8 cellular contexts compared by ENCODE assay signal in the genomic region with DNA sequence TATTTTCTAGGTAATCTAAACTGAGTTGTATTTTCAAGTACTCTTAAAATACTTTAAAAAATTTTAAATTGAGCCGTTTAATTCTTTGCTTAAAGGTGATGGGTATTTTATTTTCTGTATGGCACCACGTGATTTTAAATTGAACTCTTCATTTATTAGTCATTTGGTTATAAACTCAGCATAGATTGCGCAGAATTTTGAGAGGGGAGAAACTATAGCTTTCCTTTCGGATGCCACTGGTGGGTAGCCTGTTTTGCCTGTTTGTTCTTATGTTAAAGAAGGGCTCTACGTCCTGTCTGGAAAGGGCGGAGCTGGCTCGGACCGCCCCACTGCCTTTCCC. TPM values are rescaled to one million over a fixed set of nuclear protein-coding genes. Genes with fewer than 3 reads are reported as not detected.
DNase-seq lines count a peak whose midpoint lies in the region; ATAC-seq, FAIRE-seq and TF ChIP-seq lines count a peak whose summit lies in the region.

No MANE protein-coding gene starts in this region.

- WGBS in K562 (ENCODE audit: insufficient coverage, low coverage, missing lambda C conversion rate): 3% methylated on average over 8 of the region's 8 CpGs

- TF ChIP-seq CTCF in K562 (IDR thresholded peaks at IDR 0.05 in 2 of 3, conservative IDR thresholded peaks at IDR 0.05 in 1 of 3; ENCODE audit: insufficient read depth in 2 of 3, low read depth in 1 of 3, low read length in 3 of 3) (no peak), upper lobe of right lung (IDR thresholded peaks at IDR 0.05) (no peak)

- peaks cover 40% of the 10 kb centered on the region for H3K4me1 Mint-ChIP-seq in activated naive CD4-positive, alpha-beta T cell treated with anti-CD3 and anti-CD28 coated beads, Interleukin-2, amount 50 U/mL, for 24 hours
- H3K4me1 Mint-ChIP-seq in memory B cell: peaks cover 13% of the 10 kb centered on the region

- intact Hi-C loops in K562 (cut with micrococcal nuclease): no loop called here
- intact Hi-C loops in upper lobe of right lung (cut with DNase I): no loop called here

- POLR2A ChIA-PET in K562 (lab: Yijun Ruan, JAX): interaction anchor here (0.9 to 2.2 kb wide), 5 partner anchors 10 to 178 kb away, joined by 3 to 8 read pairs (median 4); a partner anchor contains a TSS

- CTCF ChIA-PET in K562 (lab: Yijun Ruan, JAX; ENCODE audit: low intra/inter-chr PET ratio): no interaction called here

- TF ChIP-seq EP300 in K562 (IDR thresholded peaks at IDR 0.05; ENCODE audit: low read length): no peak

- peak overlapping the region; percentile 94 for H3K27ac Mint-ChIP-seq in activated naive CD4-positive, alpha-beta T cell treated with anti-CD3 and anti-CD28 coated beads, Interleukin-2, amount 50 U/mL, for 24 hours
- H3K27ac Mint-ChIP-seq in memory B cell: peak overlapping the region; percentile 91

- peaks cover 51% of the 10 kb centered on the region; the same call in 1 of the 3 replicates for H3K36me3 ChIP-seq in K562 (ENCODE audit: control insufficient read depth, insufficient read depth, low read length)
- H3K36me3 ChIP-seq in upper lobe of right lung: peaks cover 51% of the 10 kb centered on the region

- H3K27me3 ChIP-seq in K562 (ENCODE audit: control insufficient read depth in 2 of 2, insufficient read depth in 2 of 2, low read length in 2 of 2) (no peaks in the 10 kb centered on the region), upper lobe of right lung (no peaks in the 10 kb centered on the region)

- peaks cover 41% of the 10 kb centered on the region for H3K79me2 ChIP-seq in K562 (ENCODE audit: control insufficient read depth, insufficient read depth, low read length)

- H3K4me1 ChIP-seq in K562 (replicated peaks in 1 of 2; ENCODE audit: control insufficient read depth in 2 of 2, insufficient read depth in 2 of 2, low read length in 2 of 2) (peaks cover 0 to 12% of the 10 kb centered on the region in 2 experiments; a peak in 3 of 5 replicates), upper lobe of right lung (peaks cover 7% of the 10 kb centered on the region)

- BruUV-seq in K562 (replicated peaks; lab: Mats Ljungman, UMichigan): no TSS peak

- no peaks in the 10 kb centered on the region for H3K27me3 Mint-ChIP-seq in activated naive CD4-positive, alpha-beta T cell treated with anti-CD3 and anti-CD28 coated beads, Interleukin-2, amount 50 U/mL, for 24 hours
- H3K27me3 Mint-ChIP-seq in memory B cell: no peaks in the 10 kb centered on the region

- H3K4me3 ChIP-seq in K562 (peak overlapping the region; percentile 99; the same call in 1 of the 2 replicates), upper lobe of right lung (peak overlapping the region; percentile 75)

- no peaks in the 10 kb centered on the region for H3K9me3 Mint-ChIP-seq in activated naive CD4-positive, alpha-beta T cell treated with anti-CD3 and anti-CD28 coated beads, Interleukin-2, amount 50 U/mL, for 24 hours
- no peaks in the 10 kb centered on the region for H3K9me3 Mint-ChIP-seq in memory B cell

- 0 out of 2 replicates have a peak overlapping the region, but pooled peaks have one; percentile 21 for H3K4me2 ChIP-seq in K562 (ENCODE audit: insufficient read depth, low read length)

- H3K4me3 Mint-ChIP-seq in activated naive CD4-positive, alpha-beta T cell treated with anti-CD3 and anti-CD28 coated beads, Interleukin-2, amount 50 U/mL, for 24 hours: peak overlapping the region; percentile 96
- H3K4me3 Mint-ChIP-seq in memory B cell: peak overlapping the region; percentile 87

- no peak overlapping the region for H3K9ac ChIP-seq in K562 (ENCODE audit: insufficient read depth in 1 of 2, low read depth in 2 of 2, low read length in 2 of 2)

- TF ChIP-seq RAD21 in K562 (CRISPR knock-in tag; conservative IDR thresholded peaks at IDR 0.05 in 1 of 2, IDR thresholded peaks at IDR 0.05 in 1 of 2): no peak

- H3K27ac ChIP-seq in K562 (ENCODE audit: extremely low read depth, low read depth, low read length) (peak overlapping the region; percentile 20; the same call in 1 of the 3 replicates), upper lobe of right lung (peak overlapping the region; percentile 14)

- H3K36me3 Mint-ChIP-seq in activated naive CD4-positive, alpha-beta T cell treated with anti-CD3 and anti-CD28 coated beads, Interleukin-2, amount 50 U/mL, for 24 hours: peaks cover 19% of the 10 kb centered on the region
- H3K36me3 Mint-ChIP-seq in memory B cell: peaks cover 17% of the 10 kb centered on the region

- no peak for ATAC-seq in K562
- ATAC-seq in memory B cell (ENCODE audit: low read depth): no peak
- ATAC-seq in upper lobe of right lung: no peak
- no peak for ATAC-seq in HG03457 (IDR thresholded peaks at IDR 0.05; ENCODE audit: unreplicated experiment)

- H3K9me1 ChIP-seq in K562 (ENCODE audit: control insufficient read depth, insufficient read depth, low read length): no peaks in the 10 kb centered on the region

- no peak for TF ChIP-seq POLR2A in K562 (conservative IDR thresholded peaks at IDR 0.05)

- in situ Hi-C loops in K562 (cut with MboI): no loop called here

- no peak for FAIRE-seq in K562 (lab: Jason Lieb, UNC)

- H4K20me1 ChIP-seq in K562 (replicated peaks; ENCODE audit: control insufficient read depth, insufficient read depth, low read length): no peaks in the 10 kb centered on the region

- H3K9me3 ChIP-seq in K562 (replicated peaks; ENCODE audit: control insufficient read depth, insufficient read depth, low read depth, low read length) (no peaks in the 10 kb centered on the region), upper lobe of right lung (no peaks in the 10 kb centered on the region)

- DNase-seq in activated naive CD4-positive, alpha-beta T cell treated with anti-CD3 and anti-CD28 coated beads, Interleukin-2, amount 50 U/mL, for 16 hours: no peak
- DNase-seq in K562 (ENCODE audit: extremely low read depth in 1 of 4, low spot score in 3 of 4) (no peak), memory B cell (ENCODE audit: low spot score in 2 of 2) (no peak), upper lobe of right lung (no peak), CD1c-positive myeloid dendritic cell (ENCODE audit: extremely low spot score) (no peak), NCI-H526 (lab: John Stamatoyannopoulos, UW) (no peak)

- H2AFZ ChIP-seq in K562 (ENCODE audit: low read depth, low read length): 0 out of 2 replicates have a peak overlapping the region, but pooled peaks have one; percentile 44

RNA-seq across cellular contexts. Expression of a gene that starts 0.4 kb away (rescaled TPM):
- 2.7 and 13.4 TPM in 2 replicates for total RNA-seq in K562 (2011; cell fraction: chromatin; rRNA removed; ENCODE audit: low replicate concordance)
- total RNA-seq in K562 (2011; cell fraction: nucleolus; rRNA removed): 2.5 and 3.2 TPM in 2 replicates
- total RNA-seq in K562 (2011; cell fraction: nucleoplasm; rRNA removed): 9.5 and 15.9 TPM in 2 replicates
- 5.5 and 8.0 TPM in 2 replicates for total RNA-seq in K562 (2014; rRNA removed)
- total RNA-seq in K562 (2014; rRNA removed; fragmentation: Illumina TruSeq; extraction: Trizol): 15.4 and 17.7 TPM in 2 replicates
- 11.0 and 11.6 TPM in 2 replicates for total RNA-seq in K562 (2015; rRNA removed; fragmentation: Illumina TruSeq; extraction: Trizol)
- total RNA-seq in K562 (2021): 10.6 and 11.1 TPM in 2 replicates
- polyA plus RNA-seq in K562 (2011; rRNA removed): 8.6 and 11.1 TPM in 2 replicates
- polyA plus RNA-seq in K562 (2011; cell fraction: cytosol; rRNA removed): 3.8 and 4.9 TPM in 2 replicates
- polyA plus RNA-seq in K562 (2011; cell fraction: nucleus; rRNA removed): 3.2 TPM in 2 replicates
- polyA plus RNA-seq in K562 (2012): 4.1 and 6.1 TPM in 2 replicates
- polyA plus RNA-seq in K562 (2014; fragmentation: Illumina TruSeq; extraction: Trizol): 8.1 and 8.3 TPM in 2 replicates
- 10 to 100 TPM in 1 of 2 experiments, 1 to 10 TPM in 1; 5.0 to 11.8 TPM for polyA plus RNA-seq in K562 (2014; fragmentation: Nextera tagmentation; extraction: Ambion mirVana)
- 6.3 and 8.1 TPM in 2 replicates for polyA plus RNA-seq in K562 (2014; rRNA removed)
- polyA minus RNA-seq in K562 (2011; rRNA and poly(A)+ RNA removed): 12.2 and 13.4 TPM in 2 replicates
- 6.3 and 8.0 TPM in 2 replicates for polyA minus RNA-seq in K562 (2011; cell fraction: cytosol; rRNA and poly(A)+ RNA removed)
- polyA minus RNA-seq in K562 (2011; cell fraction: nucleus; rRNA and poly(A)+ RNA removed): 4.7 and 6.4 TPM in 2 replicates
- total RNA-seq in upper lobe of right lung: 12.8 TPM

RNA-seq across cellular contexts. Expression of a gene that starts 22.6 kb away (rescaled TPM):
- total RNA-seq in K562 (2011; cell fraction: chromatin; rRNA removed; ENCODE audit: low replicate concordance): 73.2 and 194 TPM in 2 replicates
- total RNA-seq in K562 (2011; cell fraction: nucleolus; rRNA removed): 41.5 and 55.9 TPM in 2 replicates
- 90.8 and 128 TPM in 2 replicates for total RNA-seq in K562 (2011; cell fraction: nucleoplasm; rRNA removed)
- total RNA-seq in K562 (2014; rRNA removed) (106 and 130 TPM in 2 replicates), K562 (2014; rRNA removed; fragmentation: Illumina TruSeq; extraction: Trizol) (182 and 213 TPM in 2 replicates), K562 (2015; rRNA removed; fragmentation: Illumina TruSeq; extraction: Trizol) (204 and 218 TPM in 2 replicates), K562 (2021) (85.9 and 91.4 TPM in 2 replicates), upper lobe of right lung (61.5 TPM)
- polyA plus RNA-seq in K562 (2011; rRNA removed) (110 and 165 TPM in 2 replicates), K562 (2014; fragmentation: Illumina TruSeq; extraction: Trizol) (180 and 209 TPM in 2 replicates), K562 (2014; fragmentation: Nextera tagmentation; extraction: Ambion mirVana) (100 to 1,000 TPM; 214 to 224 TPM), K562 (2014; rRNA removed) (138 and 153 TPM in 2 replicates)
- 18.4 and 48.7 TPM in 2 replicates for polyA plus RNA-seq in K562 (2011; cell fraction: cytosol; rRNA removed)
- 40.3 and 61.3 TPM in 2 replicates for polyA plus RNA-seq in K562 (2011; cell fraction: nucleus; rRNA removed)
- 67.7 and 85.2 TPM in 2 replicates for polyA plus RNA-seq in K562 (2012)
- polyA minus RNA-seq in K562 (2011; rRNA and poly(A)+ RNA removed): 149 and 164 TPM in 2 replicates
- polyA minus RNA-seq in K562 (2011; cell fraction: cytosol; rRNA and poly(A)+ RNA removed): 44.8 and 53.0 TPM in 2 replicates
- 52.0 and 99.1 TPM in 2 replicates for polyA minus RNA-seq in K562 (2011; cell fraction: nucleus; rRNA and poly(A)+ RNA removed)

RNA-seq across cellular contexts. Expression of a gene that starts 34.2 kb away (rescaled TPM):
- 44.4 and 105 TPM in 2 replicates for total RNA-seq in K562 (2011; cell fraction: chromatin; rRNA removed; ENCODE audit: low replicate concordance)
- total RNA-seq in K562 (2011; cell fraction: nucleolus; rRNA removed): 25.5 and 28.2 TPM in 2 replicates
- total RNA-seq in K562 (2011; cell fraction: nucleoplasm; rRNA removed): 50.2 and 68.8 TPM in 2 replicates
- total RNA-seq in K562 (2014; rRNA removed) (27.6 and 31.8 TPM in 2 replicates), K562 (2014; rRNA removed; fragmentation: Illumina TruSeq; extraction: Trizol) (30.9 and 33.5 TPM in 2 replicates), K562 (2015; rRNA removed; fragmentation: Illumina TruSeq; extraction: Trizol) (33.9 and 37.1 TPM in 2 replicates), K562 (2021) (41.4 and 46.2 TPM in 2 replicates), upper lobe of right lung (47.2 TPM)
- polyA plus RNA-seq in K562 (2011; rRNA removed) (40.9 and 44.6 TPM in 2 replicates), K562 (2014; fragmentation: Illumina TruSeq; extraction: Trizol) (19.9 and 25.1 TPM in 2 replicates), K562 (2014; fragmentation: Nextera tagmentation; extraction: Ambion mirVana) (10 to 100 TPM; 11.0 to 22.3 TPM), K562 (2014; rRNA removed) (23.9 and 27.2 TPM in 2 replicates)
- polyA plus RNA-seq in K562 (2011; cell fraction: cytosol; rRNA removed): 14.1 and 25.6 TPM in 2 replicates
- polyA plus RNA-seq in K562 (2011; cell fraction: nucleus; rRNA removed): 7.9 and 12.7 TPM in 2 replicates
- polyA plus RNA-seq in K562 (2012): 17.0 and 18.1 TPM in 2 replicates
- polyA minus RNA-seq in K562 (2011; rRNA and poly(A)+ RNA removed): 45.9 and 55.6 TPM in 2 replicates
- polyA minus RNA-seq in K562 (2011; cell fraction: cytosol; rRNA and poly(A)+ RNA removed): 19.6 and 35.3 TPM in 2 replicates
- 10.8 and 17.7 TPM in 2 replicates for polyA minus RNA-seq in K562 (2011; cell fraction: nucleus; rRNA and poly(A)+ RNA removed)
